Comparison of ENCODE assay signal across 8 cellular contexts in genomic region chr1:61081135-61081636, GRCh38. TPM values are rescaled to one million over a fixed set of nuclear protein-coding genes. Genes with fewer than 3 reads are reported as not detected.
DNase-seq lines count a peak whose midpoint lies in the region; ATAC-seq and TF ChIP-seq lines count a peak whose summit lies in the region.

No MANE protein-coding gene starts in this region.

- intact Hi-C loops in Panc1 (cut with micrococcal nuclease; ENCODE audit: unreplicated experiment) (loop anchor here (10.0 kb wide), 1 partner anchor 254 kb away; no protein-coding TSS in a partner anchor), esophagus muscularis mucosa (cut with DNase I) (loop anchor here (2.0 to 10.0 kb wide), 2 partner anchors 24 to 164 kb away; no protein-coding TSS in a partner anchor)

- H3K27ac ChIP-seq in Panc1 (ENCODE audit: low read length) (peak overlapping the region; percentile 88), esophagus muscularis mucosa (replicated peaks in 1 of 4) (peak overlapping the region; percentile 97 to 98 (median 98))

- H3K27me3 ChIP-seq in Panc1 (ENCODE audit: control insufficient read depth, insufficient read depth, low read length) = no peaks in the 10 kb centered on the region
- H3K27me3 ChIP-seq in esophagus muscularis mucosa = no peaks in the 10 kb centered on the region

- DNase-seq in GM12864 (ENCODE audit: low read depth) = no peak
- DNase-seq in Panc1 (ENCODE audit: low read depth, low spot score) = no peak
- no peak for DNase-seq in esophagus muscularis mucosa (ENCODE audit: extremely low spot score)
- peak; percentile 22 for DNase-seq in retina
- no peak for DNase-seq in ecto neural progenitor cell (ENCODE audit: low spot score)

- CTCF ChIA-PET in Panc1 (lab: Charles Lee) = interaction anchor here (0.6 to 1.5 kb wide), 2 partner anchors 31 to 274 kb away, joined by 3 to 8 read pairs; no protein-coding TSS in a partner anchor

- ATAC-seq in Panc1 (no peak), HG02623 (IDR thresholded peaks at IDR 0.05; ENCODE audit: unreplicated experiment) (no peak), HG02798 (IDR thresholded peaks at IDR 0.05; ENCODE audit: poor library complexity, unreplicated experiment) (no peak), HG03442 (IDR thresholded peaks at IDR 0.05; ENCODE audit: unreplicated experiment) (no peak)

- 2% methylated on average over 6 of the region's 6 CpGs for WGBS in esophagus muscularis mucosa

- POLR2A ChIA-PET in Panc1 (lab: Charles Lee) = interaction anchor here (0.6 kb wide), 2 partner anchors 672 to 747 kb away, joined by 3 to 13 read pairs; no protein-coding TSS in a partner anchor

- in situ Hi-C loops in Panc1 (cut with HindIII; ENCODE audit: low pct_unique_long_range_greater_than_20kb, low sequenced_read_pairs) = no loop called here

- no peak for TF ChIP-seq POLR2A in esophagus muscularis mucosa (IDR thresholded peaks at IDR 0.05; ENCODE audit: low read depth)

- H3K36me3 ChIP-seq in Panc1 (ENCODE audit: control insufficient read depth, insufficient read depth, low read length) (no peaks in the 10 kb centered on the region; the same call in 1 of the 2 replicates), esophagus muscularis mucosa (no peaks in the 10 kb centered on the region)

- peaks cover 58% of the 10 kb centered on the region for H3K4me1 ChIP-seq in Panc1 (ENCODE audit: control insufficient read depth, insufficient read depth, low read length)
- peaks cover 39 to 61% (median 55%) of the 10 kb centered on the region in 4 donors for H3K4me1 ChIP-seq in esophagus muscularis mucosa

- H3K9me3 ChIP-seq in Panc1 (ENCODE audit: control insufficient read depth, insufficient read depth, low read depth, low read length) = no peaks in the 10 kb centered on the region
- H3K9me3 ChIP-seq in esophagus muscularis mucosa = no peaks in the 10 kb centered on the region

- no peak for TF ChIP-seq CTCF in GM12864 (IDR thresholded peaks at IDR 0.05; ENCODE audit: low read depth, low read length, missing control alignments)
- no peak for TF ChIP-seq CTCF in Panc1 (IDR thresholded peaks at IDR 0.05)
- no peak for TF ChIP-seq CTCF in esophagus muscularis mucosa (IDR thresholded peaks at IDR 0.05)

- TF ChIP-seq EP300 in esophagus muscularis mucosa (IDR thresholded peaks at IDR 0.05) = no peak

- H3K4me3 ChIP-seq in GM12864 (ENCODE audit: low read depth, low read length) (peak overlapping the region; percentile 60; the same call in 1 of the 2 replicates), Panc1 (ENCODE audit: low read depth in 2 of 2, low read length in 2 of 2) (peak overlapping the region; percentile 77 to 83), esophagus muscularis mucosa (peak overlapping the region; percentile 71 to 96 (median 88))

- no TSS peak for BruUV-seq in Panc1 (replicated peaks; lab: Mats Ljungman, UMichigan)

RNA-seq across cellular contexts. Expression of gene NFIA, which starts 1.2 kb away (rescaled TPM):
- total RNA-seq in Panc1 (2021; ENCODE audit: unreplicated experiment) = 20.9 TPM
- polyA plus RNA-seq in Panc1 (2012; ENCODE audit: insufficient read length) = 6.6 TPM
- 100 to 1,000 TPM; 134 to 183 (median 148) TPM for total RNA-seq in esophagus muscularis mucosa
